ENCODE assay signal across 14 cellular contexts in genomic region chr2:67954125-67954748, GRCh38.
DNase-seq lines count a peak whose midpoint lies in the region; TF ChIP-seq lines count a peak whose summit lies in the region.
"Had no signal": no experiment of that assay in that cellular context is flagged by ENCODE, and none has a peak within 500 bp of the region (broad histone marks: within the 10 kb centered on the region; RNA-seq: fewer than 3 reads in every experiment).

No MANE protein-coding gene starts in this region.

- H3K9me3 ChIP-seq in stomach: peaks cover 0 to 6% (median 2%) of the 10 kb centered on the region in 4 donors

- H3K27me3 ChIP-seq in stomach: no peaks in the 10 kb centered on the region

- no peak for TF ChIP-seq EP300 in stomach (IDR thresholded peaks at IDR 0.05)

- H3K36me3 ChIP-seq in stomach: no peaks in the 10 kb centered on the region

- WGBS in stomach, 5 donors: 15 to 32% (median 28%) methylated on average over 6 of the region's 6 CpGs

- peaks cover 16% of the 10 kb centered on the region for H3K4me1 Mint-ChIP-seq in nephron progenitor cell

- H3K4me3 Mint-ChIP-seq in nephron progenitor cell: no peak overlapping the region
- H3K4me3 Mint-ChIP-seq: CD8-positive, alpha-beta memory T cell; dendritic cell treated with granulocyte-macrophage colony-stimulating factor and Interleukin-4, amounts not matched to agents 40 ng/mL and 50 ng/mL, for 4 days; neural crest cell had no signal

- DNase-seq in NCI-H2107 treated with DMSO at 0.1 percent for 48 hours (lab: John Stamatoyannopoulos, UW; ENCODE audit: unreplicated experiment) (peak; percentile 59), NCI-H2107 (lab: John Stamatoyannopoulos, UW) (no peak), NCI-H69 (lab: John Stamatoyannopoulos, UW) (peak; percentile 96), glomerular endothelial cell (ENCODE audit: extremely low read depth, low read depth, low spot score) (peak; percentile 66), stomach (peak; percentile 27), NOMO-1 treated with DMSO at 0.1 percent for 48 hours (lab: John Stamatoyannopoulos, UW; ENCODE audit: unreplicated experiment) (no peak), nephron progenitor cell (no peak), EL (no peak)
- DNase-seq: 8988T; activated CD4-positive, alpha-beta T cell treated with anti-CD3 and anti-CD28 coated beads for 1 hour; activated T-cell treated with anti-CD3 and anti-CD28 coated beads for 4 hours; CD8-positive, alpha-beta memory T cell had no signal

- TF ChIP-seq POLR2A in stomach (IDR thresholded peaks at IDR 0.05): no peak

- no peak for TF ChIP-seq CTCF in stomach (IDR thresholded peaks at IDR 0.05)
- TF ChIP-seq CTCF in nephron progenitor cell (IDR thresholded peaks at IDR 0.05): no peak

- no peaks in the 10 kb centered on the region for H3K36me3 Mint-ChIP-seq in nephron progenitor cell (ENCODE audit: low read depth)
- H3K36me3 Mint-ChIP-seq: CD8-positive, alpha-beta memory T cell had no signal

- H3K27ac ChIP-seq in stomach: peak overlapping the region in 1 of 5 donors; percentile 9

- peaks cover 7% of the 10 kb centered on the region for H3K9me3 Mint-ChIP-seq in nephron progenitor cell
- H3K9me3 Mint-ChIP-seq: dendritic cell treated with granulocyte-macrophage colony-stimulating factor and Interleukin-4, amounts not matched to agents 40 ng/mL and 50 ng/mL, for 4 days had no signal

- intact Hi-C loops in stomach (cut with DNase I; ENCODE audit: low total_unique reads): no loop called here

- H3K4me3 ChIP-seq in stomach: no peak overlapping the region

- H3K27me3 Mint-ChIP-seq in nephron progenitor cell (ENCODE audit: low read depth, poor library complexity): peaks cover 6% of the 10 kb centered on the region

- no peak overlapping the region for H3K27ac Mint-ChIP-seq in nephron progenitor cell
- H3K27ac Mint-ChIP-seq: CD8-positive, alpha-beta memory T cell; dendritic cell treated with granulocyte-macrophage colony-stimulating factor and Interleukin-4, amounts not matched to agents 40 ng/mL and 50 ng/mL, for 4 days had no signal

- H3K4me1 ChIP-seq in stomach: peaks cover 0 to 12% (median 11%) of the 10 kb centered on the region in 4 donors

Comparison
In these comparisons a context has a peak if more than half of its experiments do, and no peak if none do; other contexts are left out.
1. DNase-seq: peak in NCI-H2107 treated with DMSO at 0.1 percent for 48 hours (single experiment), NCI-H69 (single experiment), glomerular endothelial cell (single experiment) and stomach (single experiment); none in NCI-H2107 (single experiment), NOMO-1 treated with DMSO at 0.1 percent for 48 hours (single experiment), nephron progenitor cell (single experiment) and EL (single experiment).